1 cellular context compared by ENCODE assay signal in the genomic region with DNA sequence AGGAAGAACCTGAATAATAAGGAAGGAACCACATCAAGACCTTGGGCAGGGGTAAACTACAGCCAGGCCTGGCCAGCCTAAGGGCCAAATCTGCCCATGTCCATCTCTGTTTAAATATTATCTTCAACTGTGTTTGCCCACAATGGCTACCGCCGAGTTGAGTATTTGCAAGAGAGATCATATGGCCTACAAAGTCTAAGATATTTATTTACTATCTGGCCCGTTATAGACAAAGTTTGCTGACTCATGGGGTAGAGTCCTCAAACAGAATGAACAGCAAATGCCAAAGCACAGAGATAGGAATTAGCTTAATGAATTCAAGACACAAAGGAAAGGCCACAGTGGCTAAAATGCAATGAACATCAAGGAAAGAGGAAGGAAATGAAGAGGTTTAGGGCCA.
A peak's percentile ranks its signal among the peaks of the same experiment; 100 is the strongest.
TF ChIP-seq lines count a peak whose summit lies in the region.

No MANE protein-coding gene starts in this region.

TF ChIP-seq in HepG2, 621 proteins besides CTCF, POLR2A, EP300 and RAD21 (continued from another document and continues in another):
- TF ChIP-seq HOXA7 (CRISPR knock-in tag; IDR thresholded peaks at IDR 0.05) = no peak
- TF ChIP-seq, protein P1, sequence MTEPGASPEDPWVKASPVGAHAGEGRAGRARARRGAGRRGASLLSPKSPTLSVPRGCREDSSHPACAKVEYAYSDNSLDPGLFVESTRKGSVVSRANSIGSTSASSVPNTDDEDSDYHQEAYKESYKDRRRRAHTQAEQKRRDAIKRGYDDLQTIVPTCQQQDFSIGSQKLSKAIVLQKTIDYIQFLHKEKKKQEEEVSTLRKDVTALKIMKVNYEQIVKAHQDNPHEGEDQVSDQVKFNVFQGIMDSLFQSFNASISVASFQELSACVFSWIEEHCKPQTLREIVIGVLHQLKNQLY (CRISPR knock-in tag; IDR thresholded peaks at IDR 0.05) = peak; percentile 52; the same call in 1 of the 2 replicates
- TF ChIP-seq RARA (CRISPR knock-in tag; IDR thresholded peaks at IDR 0.05) = peak; percentile 22; the same call in 1 of the 2 replicates
- TF ChIP-seq, protein P2, sequence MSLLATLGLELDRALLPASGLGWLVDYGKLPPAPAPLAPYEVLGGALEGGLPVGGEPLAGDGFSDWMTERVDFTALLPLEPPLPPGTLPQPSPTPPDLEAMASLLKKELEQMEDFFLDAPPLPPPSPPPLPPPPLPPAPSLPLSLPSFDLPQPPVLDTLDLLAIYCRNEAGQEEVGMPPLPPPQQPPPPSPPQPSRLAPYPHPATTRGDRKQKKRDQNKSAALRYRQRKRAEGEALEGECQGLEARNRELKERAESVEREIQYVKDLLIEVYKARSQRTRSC (CRISPR knock-in tag; IDR thresholded peaks at IDR 0.05; ENCODE audit: low read depth) = no peak
- TF ChIP-seq, protein P3, sequence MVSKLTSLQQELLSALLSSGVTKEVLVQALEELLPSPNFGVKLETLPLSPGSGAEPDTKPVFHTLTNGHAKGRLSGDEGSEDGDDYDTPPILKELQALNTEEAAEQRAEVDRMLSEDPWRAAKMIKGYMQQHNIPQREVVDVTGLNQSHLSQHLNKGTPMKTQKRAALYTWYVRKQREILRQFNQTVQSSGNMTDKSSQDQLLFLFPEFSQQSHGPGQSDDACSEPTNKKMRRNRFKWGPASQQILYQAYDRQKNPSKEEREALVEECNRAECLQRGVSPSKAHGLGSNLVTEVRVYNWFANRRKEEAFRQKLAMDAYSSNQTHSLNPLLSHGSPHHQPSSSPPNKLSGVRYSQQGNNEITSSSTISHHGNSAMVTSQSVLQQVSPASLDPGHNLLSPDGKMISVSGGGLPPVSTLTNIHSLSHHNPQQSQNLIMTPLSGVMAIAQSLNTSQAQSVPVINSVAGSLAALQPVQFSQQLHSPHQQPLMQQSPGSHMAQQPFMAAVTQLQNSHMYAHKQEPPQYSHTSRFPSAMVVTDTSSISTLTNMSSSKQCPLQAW (CRISPR knock-in tag; IDR thresholded peaks at IDR 0.05) = 0 out of 2 replicates have a peak, but pooled peaks have one; percentile 32
- 0 out of 2 replicates have a peak, but pooled peaks have one; percentile 36 for TF ChIP-seq MBD4 (IDR thresholded peaks at IDR 0.05; ENCODE audit: borderline replicate concordance, low read length)
- TF ChIP-seq SIX4 (CRISPR knock-in tag; IDR thresholded peaks at IDR 0.05) = 0 out of 2 replicates have a peak, but pooled peaks have one; percentile 49
- TF ChIP-seq NFYC (CRISPR knock-in tag; IDR thresholded peaks at IDR 0.05) = no peak
- TF ChIP-seq, protein P4, sequence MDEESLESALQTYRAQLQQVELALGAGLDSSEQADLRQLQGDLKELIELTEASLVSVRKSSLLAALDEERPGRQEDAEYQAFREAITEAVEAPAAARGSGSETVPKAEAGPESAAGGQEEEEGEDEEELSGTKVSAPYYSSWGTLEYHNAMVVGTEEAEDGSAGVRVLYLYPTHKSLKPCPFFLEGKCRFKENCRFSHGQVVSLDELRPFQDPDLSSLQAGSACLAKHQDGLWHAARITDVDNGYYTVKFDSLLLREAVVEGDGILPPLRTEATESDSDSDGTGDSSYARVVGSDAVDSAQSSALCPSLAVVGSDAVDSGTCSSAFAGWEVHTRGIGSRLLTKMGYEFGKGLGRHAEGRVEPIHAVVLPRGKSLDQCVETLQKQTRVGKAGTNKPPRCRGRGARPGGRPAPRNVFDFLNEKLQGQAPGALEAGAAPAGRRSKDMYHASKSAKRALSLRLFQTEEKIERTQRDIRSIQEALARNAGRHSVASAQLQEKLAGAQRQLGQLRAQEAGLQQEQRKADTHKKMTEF (CRISPR knock-in tag; IDR thresholded peaks at IDR 0.05) = peak; percentile 67; the same call in 1 of the 2 replicates
- TF ChIP-seq, protein P5, sequence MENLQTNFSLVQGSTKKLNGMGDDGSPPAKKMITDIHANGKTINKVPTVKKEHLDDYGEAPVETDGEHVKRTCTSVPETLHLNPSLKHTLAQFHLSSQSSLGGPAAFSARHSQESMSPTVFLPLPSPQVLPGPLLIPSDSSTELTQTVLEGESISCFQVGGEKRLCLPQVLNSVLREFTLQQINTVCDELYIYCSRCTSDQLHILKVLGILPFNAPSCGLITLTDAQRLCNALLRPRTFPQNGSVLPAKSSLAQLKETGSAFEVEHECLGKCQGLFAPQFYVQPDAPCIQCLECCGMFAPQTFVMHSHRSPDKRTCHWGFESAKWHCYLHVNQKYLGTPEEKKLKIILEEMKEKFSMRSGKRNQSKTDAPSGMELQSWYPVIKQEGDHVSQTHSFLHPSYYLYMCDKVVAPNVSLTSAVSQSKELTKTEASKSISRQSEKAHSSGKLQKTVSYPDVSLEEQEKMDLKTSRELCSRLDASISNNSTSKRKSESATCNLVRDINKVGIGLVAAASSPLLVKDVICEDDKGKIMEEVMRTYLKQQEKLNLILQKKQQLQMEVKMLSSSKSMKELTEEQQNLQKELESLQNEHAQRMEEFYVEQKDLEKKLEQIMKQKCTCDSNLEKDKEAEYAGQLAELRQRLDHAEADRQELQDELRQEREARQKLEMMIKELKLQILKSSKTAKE (CRISPR knock-in tag; IDR thresholded peaks at IDR 0.05; ENCODE audit: borderline replicate concordance) = peak; percentile 32; the same call in 1 of the 2 replicates
- TF ChIP-seq MAFG (CRISPR knock-in tag; IDR thresholded peaks at IDR 0.05) = peak; percentile 74
- TF ChIP-seq, protein P6, sequence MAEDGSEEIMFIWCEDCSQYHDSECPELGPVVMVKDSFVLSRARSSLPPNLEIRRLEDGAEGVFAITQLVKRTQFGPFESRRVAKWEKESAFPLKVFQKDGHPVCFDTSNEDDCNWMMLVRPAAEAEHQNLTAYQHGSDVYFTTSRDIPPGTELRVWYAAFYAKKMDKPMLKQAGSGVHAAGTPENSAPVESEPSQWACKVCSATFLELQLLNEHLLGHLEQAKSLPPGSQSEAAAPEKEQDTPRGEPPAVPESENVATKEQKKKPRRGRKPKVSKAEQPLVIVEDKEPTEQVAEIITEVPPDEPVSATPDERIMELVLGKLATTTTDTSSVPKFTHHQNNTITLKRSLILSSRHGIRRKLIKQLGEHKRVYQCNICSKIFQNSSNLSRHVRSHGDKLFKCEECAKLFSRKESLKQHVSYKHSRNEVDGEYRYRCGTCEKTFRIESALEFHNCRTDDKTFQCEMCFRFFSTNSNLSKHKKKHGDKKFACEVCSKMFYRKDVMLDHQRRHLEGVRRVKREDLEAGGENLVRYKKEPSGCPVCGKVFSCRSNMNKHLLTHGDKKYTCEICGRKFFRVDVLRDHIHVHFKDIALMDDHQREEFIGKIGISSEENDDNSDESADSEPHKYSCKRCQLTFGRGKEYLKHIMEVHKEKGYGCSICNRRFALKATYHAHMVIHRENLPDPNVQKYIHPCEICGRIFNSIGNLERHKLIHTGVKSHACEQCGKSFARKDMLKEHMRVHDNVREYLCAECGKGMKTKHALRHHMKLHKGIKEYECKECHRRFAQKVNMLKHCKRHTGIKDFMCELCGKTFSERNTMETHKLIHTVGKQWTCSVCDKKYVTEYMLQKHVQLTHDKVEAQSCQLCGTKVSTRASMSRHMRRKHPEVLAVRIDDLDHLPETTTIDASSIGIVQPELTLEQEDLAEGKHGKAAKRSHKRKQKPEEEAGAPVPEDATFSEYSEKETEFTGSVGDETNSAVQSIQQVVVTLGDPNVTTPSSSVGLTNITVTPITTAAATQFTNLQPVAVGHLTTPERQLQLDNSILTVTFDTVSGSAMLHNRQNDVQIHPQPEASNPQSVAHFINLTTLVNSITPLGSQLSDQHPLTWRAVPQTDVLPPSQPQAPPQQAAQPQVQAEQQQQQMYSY (CRISPR knock-in tag; IDR thresholded peaks at IDR 0.05) = no peak
- TF ChIP-seq TGIF2 (CRISPR knock-in tag; IDR thresholded peaks at IDR 0.05) = no peak
- TF ChIP-seq, protein P7, sequence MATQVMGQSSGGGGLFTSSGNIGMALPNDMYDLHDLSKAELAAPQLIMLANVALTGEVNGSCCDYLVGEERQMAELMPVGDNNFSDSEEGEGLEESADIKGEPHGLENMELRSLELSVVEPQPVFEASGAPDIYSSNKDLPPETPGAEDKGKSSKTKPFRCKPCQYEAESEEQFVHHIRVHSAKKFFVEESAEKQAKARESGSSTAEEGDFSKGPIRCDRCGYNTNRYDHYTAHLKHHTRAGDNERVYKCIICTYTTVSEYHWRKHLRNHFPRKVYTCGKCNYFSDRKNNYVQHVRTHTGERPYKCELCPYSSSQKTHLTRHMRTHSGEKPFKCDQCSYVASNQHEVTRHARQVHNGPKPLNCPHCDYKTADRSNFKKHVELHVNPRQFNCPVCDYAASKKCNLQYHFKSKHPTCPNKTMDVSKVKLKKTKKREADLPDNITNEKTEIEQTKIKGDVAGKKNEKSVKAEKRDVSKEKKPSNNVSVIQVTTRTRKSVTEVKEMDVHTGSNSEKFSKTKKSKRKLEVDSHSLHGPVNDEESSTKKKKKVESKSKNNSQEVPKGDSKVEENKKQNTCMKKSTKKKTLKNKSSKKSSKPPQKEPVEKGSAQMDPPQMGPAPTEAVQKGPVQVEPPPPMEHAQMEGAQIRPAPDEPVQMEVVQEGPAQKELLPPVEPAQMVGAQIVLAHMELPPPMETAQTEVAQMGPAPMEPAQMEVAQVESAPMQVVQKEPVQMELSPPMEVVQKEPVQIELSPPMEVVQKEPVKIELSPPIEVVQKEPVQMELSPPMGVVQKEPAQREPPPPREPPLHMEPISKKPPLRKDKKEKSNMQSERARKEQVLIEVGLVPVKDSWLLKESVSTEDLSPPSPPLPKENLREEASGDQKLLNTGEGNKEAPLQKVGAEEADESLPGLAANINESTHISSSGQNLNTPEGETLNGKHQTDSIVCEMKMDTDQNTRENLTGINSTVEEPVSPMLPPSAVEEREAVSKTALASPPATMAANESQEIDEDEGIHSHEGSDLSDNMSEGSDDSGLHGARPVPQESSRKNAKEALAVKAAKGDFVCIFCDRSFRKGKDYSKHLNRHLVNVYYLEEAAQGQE (IDR thresholded peaks at IDR 0.05; ENCODE audit: borderline replicate concordance in 1 of 2, low read depth in 1 of 2, low read length in 2 of 2) = no peak
- peak; percentile 30; the same call in 1 of the 2 replicates for TF ChIP-seq HOXA3 (CRISPR knock-in tag; IDR thresholded peaks at IDR 0.05)
- TF ChIP-seq BRD4 (CRISPR knock-in tag; IDR thresholded peaks at IDR 0.05) = no peak
- no peak for TF ChIP-seq GLI4 (CRISPR knock-in tag; IDR thresholded peaks at IDR 0.05; ENCODE audit: borderline replicate concordance)
- TF ChIP-seq, protein P8, sequence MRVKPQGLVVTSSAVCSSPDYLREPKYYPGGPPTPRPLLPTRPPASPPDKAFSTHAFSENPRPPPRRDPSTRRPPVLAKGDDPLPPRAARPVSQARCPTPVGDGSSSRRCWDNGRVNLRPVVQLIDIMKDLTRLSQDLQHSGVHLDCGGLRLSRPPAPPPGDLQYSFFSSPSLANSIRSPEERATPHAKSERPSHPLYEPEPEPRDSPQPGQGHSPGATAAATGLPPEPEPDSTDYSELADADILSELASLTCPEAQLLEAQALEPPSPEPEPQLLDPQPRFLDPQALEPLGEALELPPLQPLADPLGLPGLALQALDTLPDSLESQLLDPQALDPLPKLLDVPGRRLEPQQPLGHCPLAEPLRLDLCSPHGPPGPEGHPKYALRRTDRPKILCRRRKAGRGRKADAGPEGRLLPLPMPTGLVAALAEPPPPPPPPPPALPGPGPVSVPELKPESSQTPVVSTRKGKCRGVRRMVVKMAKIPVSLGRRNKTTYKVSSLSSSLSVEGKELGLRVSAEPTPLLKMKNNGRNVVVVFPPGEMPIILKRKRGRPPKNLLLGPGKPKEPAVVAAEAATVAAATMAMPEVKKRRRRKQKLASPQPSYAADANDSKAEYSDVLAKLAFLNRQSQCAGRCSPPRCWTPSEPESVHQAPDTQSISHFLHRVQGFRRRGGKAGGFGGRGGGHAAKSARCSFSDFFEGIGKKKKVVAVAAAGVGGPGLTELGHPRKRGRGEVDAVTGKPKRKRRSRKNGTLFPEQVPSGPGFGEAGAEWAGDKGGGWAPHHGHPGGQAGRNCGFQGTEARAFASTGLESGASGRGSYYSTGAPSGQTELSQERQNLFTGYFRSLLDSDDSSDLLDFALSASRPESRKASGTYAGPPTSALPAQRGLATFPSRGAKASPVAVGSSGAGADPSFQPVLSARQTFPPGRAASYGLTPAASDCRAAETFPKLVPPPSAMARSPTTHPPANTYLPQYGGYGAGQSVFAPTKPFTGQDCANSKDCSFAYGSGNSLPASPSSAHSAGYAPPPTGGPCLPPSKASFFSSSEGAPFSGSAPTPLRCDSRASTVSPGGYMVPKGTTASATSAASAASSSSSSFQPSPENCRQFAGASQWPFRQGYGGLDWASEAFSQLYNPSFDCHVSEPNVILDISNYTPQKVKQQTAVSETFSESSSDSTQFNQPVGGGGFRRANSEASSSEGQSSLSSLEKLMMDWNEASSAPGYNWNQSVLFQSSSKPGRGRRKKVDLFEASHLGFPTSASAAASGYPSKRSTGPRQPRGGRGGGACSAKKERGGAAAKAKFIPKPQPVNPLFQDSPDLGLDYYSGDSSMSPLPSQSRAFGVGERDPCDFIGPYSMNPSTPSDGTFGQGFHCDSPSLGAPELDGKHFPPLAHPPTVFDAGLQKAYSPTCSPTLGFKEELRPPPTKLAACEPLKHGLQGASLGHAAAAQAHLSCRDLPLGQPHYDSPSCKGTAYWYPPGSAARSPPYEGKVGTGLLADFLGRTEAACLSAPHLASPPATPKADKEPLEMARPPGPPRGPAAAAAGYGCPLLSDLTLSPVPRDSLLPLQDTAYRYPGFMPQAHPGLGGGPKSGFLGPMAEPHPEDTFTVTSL (CRISPR knock-in tag; IDR thresholded peaks at IDR 0.05; ENCODE audit: borderline replicate concordance) = peak; percentile 78; the same call in 1 of the 2 replicates
- no peak for TF ChIP-seq SOX13 (IDR thresholded peaks at IDR 0.05)
- peak in 1 of 2 experiments; percentile 62; a peak in 1 of 4 replicates for TF ChIP-seq SOX13 (CRISPR knock-in tag; conservative IDR thresholded peaks at IDR 0.05 in 1 of 2, IDR thresholded peaks at IDR 0.05 in 1 of 2)
- TF ChIP-seq ZNF292 (CRISPR knock-in tag; IDR thresholded peaks at IDR 0.05; ENCODE audit: borderline replicate concordance, low read depth) = no peak
- TF ChIP-seq GTF3A (CRISPR knock-in tag; conservative IDR thresholded peaks at IDR 0.05) = no peak
- TF ChIP-seq ZNF790 (CRISPR knock-in tag; IDR thresholded peaks at IDR 0.05; ENCODE audit: borderline replicate concordance) = no peak
- TF ChIP-seq, protein P9, sequence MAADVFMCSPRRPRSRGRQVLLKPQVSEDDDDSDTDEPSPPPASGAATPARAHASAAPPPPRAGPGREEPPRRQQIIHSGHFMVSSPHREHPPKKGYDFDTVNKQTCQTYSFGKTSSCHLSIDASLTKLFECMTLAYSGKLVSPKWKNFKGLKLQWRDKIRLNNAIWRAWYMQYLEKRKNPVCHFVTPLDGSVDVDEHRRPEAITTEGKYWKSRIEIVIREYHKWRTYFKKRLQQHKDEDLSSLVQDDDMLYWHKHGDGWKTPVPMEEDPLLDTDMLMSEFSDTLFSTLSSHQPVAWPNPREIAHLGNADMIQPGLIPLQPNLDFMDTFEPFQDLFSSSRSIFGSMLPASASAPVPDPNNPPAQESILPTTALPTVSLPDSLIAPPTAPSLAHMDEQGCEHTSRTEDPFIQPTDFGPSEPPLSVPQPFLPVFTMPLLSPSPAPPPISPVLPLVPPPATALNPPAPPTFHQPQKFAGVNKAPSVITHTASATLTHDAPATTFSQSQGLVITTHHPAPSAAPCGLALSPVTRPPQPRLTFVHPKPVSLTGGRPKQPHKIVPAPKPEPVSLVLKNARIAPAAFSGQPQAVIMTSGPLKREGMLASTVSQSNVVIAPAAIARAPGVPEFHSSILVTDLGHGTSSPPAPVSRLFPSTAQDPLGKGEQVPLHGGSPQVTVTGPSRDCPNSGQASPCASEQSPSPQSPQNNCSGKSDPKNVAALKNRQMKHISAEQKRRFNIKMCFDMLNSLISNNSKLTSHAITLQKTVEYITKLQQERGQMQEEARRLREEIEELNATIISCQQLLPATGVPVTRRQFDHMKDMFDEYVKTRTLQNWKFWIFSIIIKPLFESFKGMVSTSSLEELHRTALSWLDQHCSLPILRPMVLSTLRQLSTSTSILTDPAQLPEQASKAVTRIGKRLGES (CRISPR knock-in tag; IDR thresholded peaks at IDR 0.05; ENCODE audit: borderline replicate concordance) = no peak
- TF ChIP-seq MED1 (CRISPR knock-in tag; IDR thresholded peaks at IDR 0.05) = peak; percentile 77
- TF ChIP-seq SRSF4 (IDR thresholded peaks at IDR 0.05; ENCODE audit: low read depth, low read length, poor library complexity, severe bottlenecking) = no peak
- TF ChIP-seq, protein P10, sequence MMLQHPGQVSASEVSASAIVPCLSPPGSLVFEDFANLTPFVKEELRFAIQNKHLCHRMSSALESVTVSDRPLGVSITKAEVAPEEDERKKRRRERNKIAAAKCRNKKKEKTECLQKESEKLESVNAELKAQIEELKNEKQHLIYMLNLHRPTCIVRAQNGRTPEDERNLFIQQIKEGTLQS (CRISPR knock-in tag; IDR thresholded peaks at IDR 0.05) = no peak
